Comparison of ENCODE assay signal across 21 cellular contexts in the genomic region with DNA sequence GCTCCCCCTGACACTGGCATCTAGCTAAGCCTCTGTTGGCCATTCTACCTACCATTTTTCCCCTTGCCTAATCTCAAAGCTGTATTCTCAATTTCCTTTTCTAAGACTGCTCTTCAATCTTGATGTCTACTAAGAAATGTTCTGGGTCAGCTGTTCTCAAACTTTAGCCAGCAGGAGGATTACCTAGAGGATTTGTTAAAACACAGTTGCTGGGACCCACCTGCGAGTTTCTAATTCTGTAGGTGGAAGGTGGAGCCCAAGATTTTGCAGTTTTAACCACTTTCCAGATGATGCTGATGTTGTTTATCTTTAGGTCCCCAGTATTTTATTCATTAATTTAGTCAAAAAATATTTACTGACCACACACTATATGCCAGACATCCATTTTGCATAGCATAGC. TPM values are rescaled to one million over a fixed set of nuclear protein-coding genes. Genes with fewer than 3 reads are reported as not detected.
"Had no signal": no experiment of that assay in that cellular context is flagged by ENCODE, and none has a peak within 500 bp of the region (broad histone marks: within the 10 kb centered on the region; RNA-seq: fewer than 3 reads in every experiment).

No MANE protein-coding gene starts in this region.

- H3K4me1 ChIP-seq: colonic mucosa, tibial artery had no signal

- H3K9me3 ChIP-seq: colonic mucosa, sigmoid colon, spleen, tibial artery, vagina had no signal

- DNase-seq: activated CD4-positive, alpha-beta T cell treated with anti-CD3 and anti-CD28 coated beads, Interleukin-2, amount 10 ng/mL, durations not matched to agents 24 days and 14 days; activated CD8-positive, alpha-beta T cell treated with anti-CD3 and anti-CD28 coated beads for 36 hours; activated naive CD4-positive, alpha-beta T cell treated with anti-CD3 and anti-CD28 coated beads for 36 hours; activated naive CD8-positive, alpha-beta T cell treated with anti-CD3 and anti-CD28 coated beads, Interleukin-2, amount 50 U/mL, for 24 hours; activated T-cell treated with anti-CD3 and anti-CD28 coated beads, Interleukin-2, amount 50 U/mL, for 24 hours; anterior cingulate cortex; central memory CD4-positive, alpha-beta T cell; colonic mucosa; erythroblast; foreskin melanocyte; glutamatergic neuron; hippocampal formation; islet precursor cell; midbrain; sigmoid colon; spleen; stimulated activated naive CD4-positive, alpha-beta T cell treated with Interleukin-2 at 50 U/mL for 16 hours; T1000; tibial artery had no signal

- H3K27ac ChIP-seq: colonic mucosa, sigmoid colon, spleen, tibial artery, vagina had no signal

- H3K4me3 ChIP-seq: colonic mucosa, lung, sigmoid colon, spleen, tibial artery, vagina had no signal

- H3K27me3 ChIP-seq: colonic mucosa, sigmoid colon, spleen, tibial artery, vagina had no signal

- ATAC-seq: activated CD8-positive, alpha-beta T cell treated with anti-CD3 and anti-CD28 coated beads for 36 hours; activated naive CD8-positive, alpha-beta T cell treated with anti-CD3 and anti-CD28 coated beads, Interleukin-2, amount 50 U/mL, for 24 hours had no signal

- H3K36me3 ChIP-seq: colonic mucosa, sigmoid colon, spleen, tibial artery, vagina had no signal

RNA-seq across cellular contexts. Expression of a gene that starts 9.3 kb away (rescaled TPM):
- total RNA-seq: activated CD4-positive, alpha-beta T cell treated with anti-CD3 and anti-CD28 coated beads, Interleukin-2, amount 10 ng/mL, durations not matched to agents 24 days and 14 days; activated naive CD4-positive, alpha-beta T cell treated with anti-CD3 and anti-CD28 coated beads for 36 hours had no signal
